Comparison of ENCODE assay signal across 24 cellular contexts in the genomic region with DNA sequence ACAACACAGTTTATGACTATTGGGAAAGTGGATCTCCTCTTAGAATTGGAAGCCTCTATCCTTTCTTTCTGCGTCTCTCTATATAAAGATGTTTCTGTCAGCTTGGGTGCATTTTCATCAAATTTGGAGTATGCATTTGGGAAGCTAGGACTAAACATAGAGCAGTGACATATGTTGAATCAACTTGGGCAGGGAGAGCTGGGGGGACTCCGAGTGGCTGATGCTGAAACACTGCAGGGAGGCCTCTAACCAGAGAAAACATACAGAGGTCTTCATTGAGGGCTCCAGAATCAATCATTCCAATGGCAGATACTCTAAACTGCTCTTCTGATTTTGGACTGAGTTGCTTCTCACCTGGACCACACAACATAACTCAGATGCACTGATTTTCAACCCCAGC.
"Had no signal": no experiment of that assay in that cellular context is flagged by ENCODE, and none has a peak within 500 bp of the region (broad histone marks: within the 10 kb centered on the region; RNA-seq: fewer than 3 reads in every experiment).

No MANE protein-coding gene starts in this region.

- H3K4me1 Mint-ChIP-seq: naive thymus-derived CD4-positive, alpha-beta T cell had no signal

- H3K27ac ChIP-seq: colonic mucosa, epithelial cell of prostate, esophagus squamous epithelium, gastrocnemius medialis, lower lobe of right lung had no signal

- ATAC-seq: effector memory CD8-positive, alpha-beta T cell; esophagus mucosa; gastrocnemius medialis; heart right ventricle; left colon; left lobe of liver; left ventricle myocardium superior; lower lobe of right lung; naive thymus-derived CD4-positive, alpha-beta T cell had no signal

- H3K9me3 ChIP-seq: colonic mucosa, esophagus squamous epithelium, gastrocnemius medialis, heart right ventricle, lower lobe of right lung had no signal

- H3K36me3 Mint-ChIP-seq: naive thymus-derived CD4-positive, alpha-beta T cell had no signal

- H3K27ac Mint-ChIP-seq: dendritic cell treated with granulocyte-macrophage colony-stimulating factor and Interleukin-4, amounts not matched to agents 40 ng/mL and 50 ng/mL, for 4 days; effector memory CD8-positive, alpha-beta T cell; endodermal cell; naive thymus-derived CD4-positive, alpha-beta T cell had no signal

- H3K27me3 Mint-ChIP-seq: dendritic cell treated with granulocyte-macrophage colony-stimulating factor and Interleukin-4, amounts not matched to agents 40 ng/mL and 50 ng/mL, for 4 days; effector memory CD8-positive, alpha-beta T cell; naive thymus-derived CD4-positive, alpha-beta T cell had no signal

- H3K27me3 ChIP-seq: colonic mucosa, esophagus squamous epithelium, gastrocnemius medialis, heart right ventricle had no signal

- H3K4me3 ChIP-seq: colonic mucosa, esophagus squamous epithelium, gastrocnemius medialis, heart right ventricle, lower lobe of right lung had no signal

- H3K4me3 Mint-ChIP-seq: dendritic cell treated with granulocyte-macrophage colony-stimulating factor and Interleukin-4, amounts not matched to agents 40 ng/mL and 50 ng/mL, for 4 days; effector memory CD8-positive, alpha-beta T cell; endodermal cell; naive thymus-derived CD4-positive, alpha-beta T cell had no signal

- H3K36me3 ChIP-seq: colonic mucosa, esophagus squamous epithelium, gastrocnemius medialis, heart right ventricle, lower lobe of right lung had no signal

- H3K4me1 ChIP-seq: colonic mucosa, esophagus squamous epithelium, lower lobe of right lung had no signal

- DNase-seq: colonic mucosa; cortex of kidney; effector CD8-positive, alpha-beta T cell; effector memory CD8-positive, alpha-beta T cell; endodermal cell; erythroblast; esophagus squamous epithelium; foreskin fibroblast; foreskin melanocyte; gastrocnemius medialis; heart right ventricle; hippocampal formation; islet precursor cell; kidney; left colon; left ventricle myocardium superior; lower lobe of right lung; mesenchymal stem cell; midbrain; naive thymus-derived CD4-positive, alpha-beta T cell had no signal

- H3K9me3 Mint-ChIP-seq: dendritic cell treated with granulocyte-macrophage colony-stimulating factor and Interleukin-4, amounts not matched to agents 40 ng/mL and 50 ng/mL, for 4 days; endodermal cell had no signal
